In the genomic region with DNA sequence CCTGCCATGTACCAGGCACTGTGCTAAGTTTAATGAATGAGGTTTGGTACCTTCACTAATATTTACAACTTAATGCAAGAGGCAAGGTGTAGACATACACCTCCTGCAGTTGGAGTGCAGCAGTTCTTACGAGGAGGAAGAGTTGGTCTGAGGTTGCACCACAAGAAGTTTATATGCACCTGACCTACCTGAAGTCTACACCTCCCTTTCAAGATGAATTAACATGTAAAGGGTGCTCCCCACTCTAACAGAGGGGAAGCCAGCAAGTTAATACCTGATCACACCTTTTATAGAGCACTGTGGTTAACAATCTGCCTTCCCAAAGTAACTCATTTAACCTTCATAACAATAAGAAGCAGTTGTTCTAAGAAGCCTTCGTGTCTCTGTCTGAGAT, we compare ENCODE assay signal across 9 cellular contexts.
A peak's percentile ranks its signal among the peaks of the same experiment; 100 is the strongest.
DNase-seq lines count a peak whose midpoint lies in the region; ATAC-seq and TF ChIP-seq lines count a peak whose summit lies in the region.
"Had no signal": no experiment of that assay in that cellular context is flagged by ENCODE, and none has a peak within 500 bp of the region (broad histone marks: within the 10 kb centered on the region; RNA-seq: fewer than 3 reads in every experiment).

No MANE protein-coding gene starts in this region.

- peak overlapping the region; percentile 76 to 78 for H3K4me3 ChIP-seq in right atrium auricular region

- H3K27ac Mint-ChIP-seq in activated CD4-positive, alpha-beta memory T cell treated with anti-CD3 and anti-CD28 coated beads, Interleukin-2, amount 10 ng/mL, durations not matched to agents 7 days and 5 days = no peak overlapping the region
- H3K27ac Mint-ChIP-seq: nephron had no signal

- DNase-seq in right atrium auricular region (ENCODE audit: low spot score) (no peak), left ventricle myocardium superior (no peak), left colon (no peak), Ammon's horn (ENCODE audit: low spot score) (no peak), GM03348 (ENCODE audit: low spot score) (no peak), KBM-7 (no peak)
- no peak for DNase-seq in activated CD4-positive, alpha-beta memory T cell treated with anti-CD3 and anti-CD28 coated beads, Interleukin-2, amount 10 ng/mL, durations not matched to agents 7 days and 5 days

- peak overlapping the region; percentile 83 for H3K4me3 Mint-ChIP-seq in activated CD4-positive, alpha-beta memory T cell treated with anti-CD3 and anti-CD28 coated beads, Interleukin-2, amount 10 ng/mL, durations not matched to agents 7 days and 5 days
- H3K4me3 Mint-ChIP-seq: nephron had no signal

- peak overlapping the region; percentile 91 to 96 for H3K27ac ChIP-seq in right atrium auricular region

- intact Hi-C loops in left ventricle myocardium superior (cut with micrococcal nuclease) (no loop called here), left colon (cut with DNase I, micrococcal nuclease) (no loop called here)

- in situ Hi-C loops in KBM-7 (cut with MboI; ENCODE audit: low pct_unique_long_range_greater_than_20kb, low sequenced_read_pairs) = no loop called here

- peaks cover 27% of the 10 kb centered on the region for H3K4me1 Mint-ChIP-seq in activated CD4-positive, alpha-beta memory T cell treated with anti-CD3 and anti-CD28 coated beads, Interleukin-2, amount 10 ng/mL, durations not matched to agents 7 days and 5 days
- H3K4me1 Mint-ChIP-seq: nephron had no signal

- peaks cover 0 to 33% of the 10 kb centered on the region in 2 donors for H3K4me1 ChIP-seq in right atrium auricular region

- H3K27me3 Mint-ChIP-seq in activated CD4-positive, alpha-beta memory T cell treated with anti-CD3 and anti-CD28 coated beads, Interleukin-2, amount 10 ng/mL, durations not matched to agents 7 days and 5 days = no peaks in the 10 kb centered on the region

- POLR2A ChIA-PET in activated CD4-positive, alpha-beta memory T cell treated with anti-CD3 and anti-CD28 coated beads, Interleukin-2, amount 10 ng/mL, durations not matched to agents 7 days and 5 days (lab: Charles Lee) = interaction anchor here (0.7 kb wide), 1 partner anchor 272 kb away, joined by 4 read pairs; no protein-coding TSS in a partner anchor

- no peaks in the 10 kb centered on the region for H3K9me3 ChIP-seq in right atrium auricular region

- no peaks in the 10 kb centered on the region for H3K27me3 ChIP-seq in right atrium auricular region

- CTCF ChIA-PET in activated CD4-positive, alpha-beta memory T cell treated with anti-CD3 and anti-CD28 coated beads, Interleukin-2, amount 10 ng/mL, durations not matched to agents 7 days and 5 days (lab: Charles Lee) = interaction anchor here (1.0 to 3.1 kb wide), 4 partner anchors 14 to 22 kb away, joined by 3 to 13 read pairs (median 4); no protein-coding TSS in a partner anchor

- no peaks in the 10 kb centered on the region for H3K36me3 Mint-ChIP-seq in activated CD4-positive, alpha-beta memory T cell treated with anti-CD3 and anti-CD28 coated beads, Interleukin-2, amount 10 ng/mL, durations not matched to agents 7 days and 5 days (ENCODE audit: low read depth)

- ATAC-seq in left ventricle myocardium superior = no peak
- ATAC-seq in left colon = peak; percentile 3
- no peak for ATAC-seq in HG02759 (IDR thresholded peaks at IDR 0.05; ENCODE audit: unreplicated experiment)

- TF ChIP-seq CTCF in right atrium auricular region (IDR thresholded peaks at IDR 0.05) = no peak

- peaks cover 9% of the 10 kb centered on the region for H3K9me3 Mint-ChIP-seq in activated CD4-positive, alpha-beta memory T cell treated with anti-CD3 and anti-CD28 coated beads, Interleukin-2, amount 10 ng/mL, durations not matched to agents 7 days and 5 days

- H3K36me3 ChIP-seq in right atrium auricular region = no peaks in the 10 kb centered on the region
